Comparison of ENCODE assay signal across 24 cellular contexts in the genomic region with DNA sequence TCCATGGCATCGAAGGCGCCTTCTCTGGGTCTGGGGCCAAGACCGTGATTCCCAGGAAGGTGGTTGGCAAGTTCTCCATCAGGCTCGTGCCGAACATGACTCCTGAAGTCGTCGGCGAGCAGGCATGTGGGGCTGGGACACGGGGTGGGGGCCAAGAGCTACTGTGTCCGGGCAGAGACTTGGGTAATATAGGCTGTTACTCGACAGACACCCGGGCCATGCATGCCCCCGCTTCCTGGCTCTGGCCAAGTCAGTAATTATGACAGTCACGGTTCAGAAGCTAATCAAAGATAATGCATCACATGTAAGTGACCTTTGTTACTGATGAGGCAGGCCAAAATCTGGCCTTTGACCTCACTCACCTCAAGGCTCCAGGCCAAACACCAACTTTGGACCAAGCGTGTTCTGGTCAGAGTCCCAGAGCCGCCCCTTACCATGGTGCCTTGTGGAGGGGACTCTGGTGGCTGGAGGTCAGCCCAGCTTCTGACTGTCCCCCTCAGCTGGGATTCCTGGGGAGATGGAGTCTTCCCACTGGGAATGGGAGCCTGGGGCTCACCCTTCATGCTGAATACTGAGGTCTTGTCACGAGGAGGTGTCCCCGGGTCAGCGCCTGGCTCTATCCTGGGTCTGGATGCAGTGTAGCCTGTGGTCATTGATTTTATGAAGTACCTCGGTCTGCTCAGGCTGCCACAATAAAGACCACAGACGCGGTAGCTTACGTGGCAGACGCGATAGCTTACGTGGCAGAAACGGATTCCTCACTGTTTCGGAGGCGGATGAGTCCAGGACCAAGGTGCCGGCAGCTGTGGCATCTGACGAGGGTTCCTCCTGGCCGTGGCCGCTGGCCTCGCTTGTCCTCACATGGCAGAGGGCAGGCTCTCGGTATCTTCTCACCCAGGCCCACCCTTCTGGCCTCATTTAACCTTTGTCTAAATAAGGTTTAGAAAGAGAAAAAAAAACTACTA. TPM values are rescaled to one million over a fixed set of nuclear protein-coding genes. Genes with fewer than 3 reads are reported as not detected.
DNase-seq lines count a peak whose midpoint lies in the region; ATAC-seq, FAIRE-seq and TF ChIP-seq lines count a peak whose summit lies in the region.
"Had no signal": no experiment of that assay in that cellular context is flagged by ENCODE, and none has a peak within 500 bp of the region (broad histone marks: within the 10 kb centered on the region; RNA-seq: fewer than 3 reads in every experiment).

No MANE protein-coding gene starts in this region.

- intact Hi-C loops in GM12878 (cut with micrococcal nuclease; ENCODE audit: unreplicated experiment) = no loop called here

- H3K27me3 Mint-ChIP-seq in activated CD8-positive, alpha-beta memory T cell treated with anti-CD3 and anti-CD28 coated beads, Interleukin-2, amount 10 ng/mL, durations not matched to agents 7 days and 5 days = no peaks in the 10 kb centered on the region

- no peak overlapping the region for H3K27ac Mint-ChIP-seq in activated CD8-positive, alpha-beta memory T cell treated with anti-CD3 and anti-CD28 coated beads, Interleukin-2, amount 10 ng/mL, durations not matched to agents 7 days and 5 days
- H3K27ac Mint-ChIP-seq: CD8-positive, alpha-beta T cell had no signal

- peak; percentile 40; the same call in 1 of the 2 replicates for TF ChIP-seq POLR2A in GM12878 (IDR thresholded peaks at IDR 0.05; ENCODE audit: low read depth, low read length)

- no peak for TF ChIP-seq RAD21 in GM12878 (IDR thresholded peaks at IDR 0.05; ENCODE audit: insufficient read depth, low read depth, low read length)

- POLR2A ChIA-PET in GM12878 (lab: Charles Lee) = no interaction called here

- no peak overlapping the region for H3K27ac ChIP-seq in GM12878 (ENCODE audit: control insufficient read depth, insufficient read depth)
- H3K27ac ChIP-seq in temporal lobe (ENCODE audit: low read depth, low read length) = peak overlapping the region; percentile 99
- H3K27ac ChIP-seq: 22Rv1; BLaER1 treated with 17β-estradiol and CSF1 and Interleukin-3, amounts not matched to agents 10 nM and 100 nM had no signal

- ATAC-seq in activated CD8-positive, alpha-beta memory T cell treated with anti-CD3 and anti-CD28 coated beads, Interleukin-2, amount 10 ng/mL, durations not matched to agents 7 days and 5 days = no peak
- no peak for ATAC-seq in GM12878
- ATAC-seq: CD8-positive, alpha-beta T cell; K562 had no signal

- TF ChIP-seq EP300 in GM12878 (IDR thresholded peaks at IDR 0.05; ENCODE audit: borderline replicate concordance in 1 of 2, control insufficient read depth in 1 of 2, low read depth in 2 of 2, low read length in 2 of 2) = no peak

- no peaks in the 10 kb centered on the region for H3K79me2 ChIP-seq in GM12878 (ENCODE audit: control insufficient read depth, insufficient read depth, low read length)

- no TSS peak for BruUV-seq in GM12878 (replicated peaks; lab: Mats Ljungman, UMichigan)

- H3K4me2 ChIP-seq in GM12878 (ENCODE audit: control insufficient read depth, insufficient read depth) = no peak overlapping the region
- H3K4me2 ChIP-seq: BLaER1 treated with 17β-estradiol and CSF1 and Interleukin-3, amounts not matched to agents 10 nM and 100 nM had no signal

- H3K9me3 Mint-ChIP-seq in activated CD8-positive, alpha-beta memory T cell treated with anti-CD3 and anti-CD28 coated beads, Interleukin-2, amount 10 ng/mL, durations not matched to agents 7 days and 5 days (ENCODE audit: low read depth) = no peaks in the 10 kb centered on the region
- H3K9me3 Mint-ChIP-seq: CD8-positive, alpha-beta T cell had no signal

- no peak for FAIRE-seq in GM12878 (lab: Jason Lieb, UNC)
- FAIRE-seq: H1, K562 had no signal

- peak; percentile 28 for DNase-seq in activated CD8-positive, alpha-beta memory T cell treated with anti-CD3 and anti-CD28 coated beads, Interleukin-2, amount 50 U/mL, for 48 hours
- DNase-seq in activated CD8-positive, alpha-beta memory T cell treated with anti-CD3 and anti-CD28 coated beads, Interleukin-2, amount 10 ng/mL, durations not matched to agents 7 days and 5 days = no peak
- DNase-seq in GM12878 (ENCODE audit: low read depth, low spot score) (no peak), mesenteric fat pad (ENCODE audit: low spot score) (peak; percentile 81), BE2C (no peak), NK-92 (lab: John Stamatoyannopoulos, UW; ENCODE audit: unreplicated experiment) (no peak), COLO668 (lab: John Stamatoyannopoulos, UW; ENCODE audit: unreplicated experiment) (no peak)
- DNase-seq: ACHN; CD8-positive, alpha-beta T cell; EL; GF-D8; MG63; NCI-H1694 treated with DMSO at 0.1 percent for 48 hours; NCI-H2081 treated with DMSO at 0.1 percent for 48 hours; NCI-H2171 treated with DMSO at 0.1 percent for 48 hours; NCI-H526; OCI-M1; Right ventricle myocardium superior had no signal

- CTCF ChIA-PET in activated CD8-positive, alpha-beta memory T cell treated with anti-CD3 and anti-CD28 coated beads, Interleukin-2, amount 10 ng/mL, durations not matched to agents 7 days and 5 days (lab: Charles Lee) = no interaction called here
- CTCF ChIA-PET in GM12878 (lab: Yijun Ruan, JAX) = no interaction called here

- H3K27me3 ChIP-seq in GM12878 (replicated peaks in 1 of 2; ENCODE audit: control insufficient read depth in 2 of 2, insufficient read depth in 2 of 2, low read length in 1 of 2) = no peaks in the 10 kb centered on the region
- no peaks in the 10 kb centered on the region for H3K27me3 ChIP-seq in BE2C
- H3K27me3 ChIP-seq: BLaER1 treated with 17β-estradiol and CSF1 and Interleukin-3, amounts not matched to agents 10 nM and 100 nM; MG63 had no signal

- H3K4me1 ChIP-seq in GM12878 (ENCODE audit: control insufficient read depth, insufficient read depth, low read length) (no peaks in the 10 kb centered on the region), BE2C (no peaks in the 10 kb centered on the region)
- H3K4me1 ChIP-seq: BLaER1 treated with 17β-estradiol and CSF1 and Interleukin-3, amounts not matched to agents 10 nM and 100 nM had no signal

- peaks cover 39% of the 10 kb centered on the region for H3K36me3 Mint-ChIP-seq in activated CD8-positive, alpha-beta memory T cell treated with anti-CD3 and anti-CD28 coated beads, Interleukin-2, amount 10 ng/mL, durations not matched to agents 7 days and 5 days

- H3K4me1 Mint-ChIP-seq in activated CD8-positive, alpha-beta memory T cell treated with anti-CD3 and anti-CD28 coated beads, Interleukin-2, amount 10 ng/mL, durations not matched to agents 7 days and 5 days = no peaks in the 10 kb centered on the region

- no peaks in the 10 kb centered on the region; the same call in 1 of the 2 replicates for H4K20me1 ChIP-seq in GM12878 (ENCODE audit: control insufficient read depth, insufficient read depth)

- H2AFZ ChIP-seq in GM12878 (ENCODE audit: control insufficient read depth, low read depth, low read length) = no peak overlapping the region

- H3K4me3 Mint-ChIP-seq in activated CD8-positive, alpha-beta memory T cell treated with anti-CD3 and anti-CD28 coated beads, Interleukin-2, amount 10 ng/mL, durations not matched to agents 7 days and 5 days = no peak overlapping the region
- H3K4me3 Mint-ChIP-seq: CD8-positive, alpha-beta T cell had no signal

- H3K9me3 ChIP-seq in GM12878 (replicated peaks; ENCODE audit: control insufficient read depth, insufficient read depth, low read length) = no peaks in the 10 kb centered on the region
- H3K9me3 ChIP-seq in BE2C = no peaks in the 10 kb centered on the region
- H3K9me3 ChIP-seq: BLaER1 treated with 17β-estradiol and CSF1 and Interleukin-3, amounts not matched to agents 10 nM and 100 nM; MG63 had no signal

- peaks cover 46 to 56% of the 10 kb centered on the region in 2 experiments for H3K36me3 ChIP-seq in GM12878 (ENCODE audit: control insufficient read depth in 2 of 2, insufficient read depth in 2 of 2, low read length in 1 of 2)
- no peaks in the 10 kb centered on the region for H3K36me3 ChIP-seq in BE2C

- in situ Hi-C loops in GM12878 (cut with MboI) = no loop called here

- H3K4me3 ChIP-seq in GM12878 = no peak overlapping the region
- no peak overlapping the region for H3K4me3 ChIP-seq in BE2C (ENCODE audit: low read depth, low read length)
- H3K4me3 ChIP-seq: BLaER1 treated with 17β-estradiol and CSF1 and Interleukin-3, amounts not matched to agents 10 nM and 100 nM; K562; MG63 had no signal

- 97% methylated on average over 35 of the region's 35 CpGs for WGBS in GM12878 (ENCODE audit: insufficient coverage, insufficient replicate concordance, low lambda C conversion rate, missing lambda C conversion rate)

- RAD21 ChIA-PET in GM12878 (lab: Charles Lee; ENCODE audit: unreplicated experiment) = no interaction called here

- SMC1A ChIA-PET in GM12878 (lab: Charles Lee; ENCODE audit: uncharacterized antibody, unreplicated experiment) = interaction anchor here (0.5 kb wide), 1 partner anchor 602 kb away, joined by 3 read pairs; no protein-coding TSS in a partner anchor

- no peak overlapping the region for H3K9ac ChIP-seq in GM12878 (ENCODE audit: control insufficient read depth, insufficient read depth, low read length)
- H3K9ac ChIP-seq: BLaER1 treated with 17β-estradiol and CSF1 and Interleukin-3, amounts not matched to agents 10 nM and 100 nM had no signal

- no peak for TF ChIP-seq CTCF in GM12878 (IDR thresholded peaks at IDR 0.05 in 2 of 3, conservative IDR thresholded peaks at IDR 0.05 in 1 of 3; ENCODE audit: control insufficient read depth in 2 of 3, extremely low read depth in 1 of 3, insufficient read depth in 1 of 3, low read depth in 3 of 3, low read length in 3 of 3)
- no peak for TF ChIP-seq CTCF in BE2C (IDR thresholded peaks at IDR 0.05; ENCODE audit: low read depth, low read length)

RNA-seq across cellular contexts. Expression of a gene that starts 17.7 kb away (rescaled TPM):
- under 1 TPM in 1 of 2 experiments, not detected in 1; 0.28 TPM for total RNA-seq in activated CD8-positive, alpha-beta memory T cell treated with anti-CD3 and anti-CD28 coated beads, Interleukin-2, amount 10 ng/mL, durations not matched to agents 7 days and 5 days
- 0.39 TPM in 1 of 2 replicates, not detected in the other for total RNA-seq in GM12878 (2013; cell fraction: nucleolus; rRNA removed)
- total RNA-seq in GM12878 (2014; rRNA removed) (not detected in 2 replicates), GM12878 (2014; rRNA removed; fragmentation: Illumina TruSeq; extraction: Trizol) (not detected in 2 replicates), GM12878 (2021) (not detected in 2 replicates), mesenteric fat pad (not detected), temporal lobe (0.49 TPM)
- polyA plus RNA-seq in GM12878 (2011; ENCODE audit: low read depth) = not detected
- polyA plus RNA-seq in GM12878 (2011; rRNA removed) (not detected in 2 replicates), GM12878 (2014; fragmentation: Illumina TruSeq; extraction: Trizol) (0.04 TPM in 1 of 2 replicates, not detected in the other), GM12878 (2014; fragmentation: Nextera tagmentation; extraction: Ambion mirVana) (not detected), GM12878 (2014; rRNA removed) (not detected in 2 replicates), GM12878 (2016; fragmentation: Nextera tagmentation; extraction: Ambion mirVana) (under 1 TPM in 1 of 2 experiments, not detected in 1; 0.05 TPM)
- 0.09 TPM in 1 of 2 replicates, not detected in the other for polyA plus RNA-seq in GM12878 (2011; cell fraction: cytosol; rRNA removed)
- 0.28 and 0.42 TPM in 2 replicates for polyA plus RNA-seq in GM12878 (2011; cell fraction: nucleus; rRNA removed)
- polyA plus RNA-seq in GM12878 (2012) = 0.03 and 0.11 TPM in 2 replicates
- polyA minus RNA-seq in GM12878 (2011; rRNA and poly(A)+ RNA removed) = not detected in 2 replicates
- not detected in 2 replicates for polyA minus RNA-seq in GM12878 (2011; cell fraction: cytosol; rRNA and poly(A)+ RNA removed)
- not detected in 2 replicates for polyA minus RNA-seq in GM12878 (2011; cell fraction: nucleus; rRNA and poly(A)+ RNA removed)
- not detected for polyA plus RNA-seq in BE2C (2012; ENCODE audit: insufficient read depth, insufficient read length, low read depth)
- total RNA-seq: H1, K562, LHCN-M2, Right ventricle myocardium superior had no signal
- polyA plus RNA-seq: K562 had no signal

RNA-seq across cellular contexts. Expression of a gene that starts 20.4 kb away (rescaled TPM):
- total RNA-seq in activated CD8-positive, alpha-beta memory T cell treated with anti-CD3 and anti-CD28 coated beads, Interleukin-2, amount 10 ng/mL, durations not matched to agents 7 days and 5 days = 100 to 1,000 TPM; 141 to 176 TPM
- 144 and 166 TPM in 2 replicates for total RNA-seq in GM12878 (2013; cell fraction: nucleolus; rRNA removed)
- 104 and 109 TPM in 2 replicates for total RNA-seq in GM12878 (2014; rRNA removed)
- total RNA-seq in GM12878 (2014; rRNA removed; fragmentation: Illumina TruSeq; extraction: Trizol) = 70.8 and 75.5 TPM in 2 replicates
- total RNA-seq in GM12878 (2021) = 174 and 181 TPM in 2 replicates
- polyA plus RNA-seq in GM12878 (2011; ENCODE audit: low read depth) = 125 TPM
- 177 and 181 TPM in 2 replicates for polyA plus RNA-seq in GM12878 (2011; rRNA removed)
- 185 and 186 TPM in 2 replicates for polyA plus RNA-seq in GM12878 (2011; cell fraction: cytosol; rRNA removed)
- polyA plus RNA-seq in GM12878 (2011; cell fraction: nucleus; rRNA removed) = 124 and 184 TPM in 2 replicates
- polyA plus RNA-seq in GM12878 (2012) = 134 and 144 TPM in 2 replicates
- polyA plus RNA-seq in GM12878 (2014; fragmentation: Illumina TruSeq; extraction: Trizol) = 196 and 205 TPM in 2 replicates
- polyA plus RNA-seq in GM12878 (2014; fragmentation: Nextera tagmentation; extraction: Ambion mirVana) = 100 to 1,000 TPM in 1 of 2 experiments, 10 to 100 TPM in 1; 63.5 to 101 TPM
- polyA plus RNA-seq in GM12878 (2014; rRNA removed) = 128 and 136 TPM in 2 replicates
- polyA plus RNA-seq in GM12878 (2016; fragmentation: Nextera tagmentation; extraction: Ambion mirVana) = 100 to 1,000 TPM; 196 to 213 TPM
- 167 and 190 TPM in 2 replicates for polyA minus RNA-seq in GM12878 (2011; rRNA and poly(A)+ RNA removed)
- polyA minus RNA-seq in GM12878 (2011; cell fraction: cytosol; rRNA and poly(A)+ RNA removed) = 64.7 and 79.8 TPM in 2 replicates
- 66.1 and 137 TPM in 2 replicates for polyA minus RNA-seq in GM12878 (2011; cell fraction: nucleus; rRNA and poly(A)+ RNA removed)
- 164 TPM for total RNA-seq in mesenteric fat pad
- total RNA-seq in temporal lobe = 35.7 TPM
- polyA plus RNA-seq in BE2C (2012; ENCODE audit: insufficient read depth, insufficient read length, low read depth) = 30.1 TPM

RNA-seq across cellular contexts. Expression of a gene that starts 59.4 kb away (rescaled TPM):
- not detected for total RNA-seq in activated CD8-positive, alpha-beta memory T cell treated with anti-CD3 and anti-CD28 coated beads, Interleukin-2, amount 10 ng/mL, durations not matched to agents 7 days and 5 days
- not detected in 2 replicates for total RNA-seq in GM12878 (2013; cell fraction: nucleolus; rRNA removed)
- total RNA-seq in GM12878 (2014; rRNA removed) (not detected in 2 replicates), GM12878 (2014; rRNA removed; fragmentation: Illumina TruSeq; extraction: Trizol) (not detected in 2 replicates), GM12878 (2021) (not detected in 2 replicates), mesenteric fat pad (not detected), temporal lobe (5.2 TPM)
- polyA plus RNA-seq in GM12878 (2011; ENCODE audit: low read depth) = not detected
- polyA plus RNA-seq in GM12878 (2011; rRNA removed) (not detected in 2 replicates), GM12878 (2014; fragmentation: Illumina TruSeq; extraction: Trizol) (not detected in 2 replicates), GM12878 (2014; fragmentation: Nextera tagmentation; extraction: Ambion mirVana) (not detected), GM12878 (2014; rRNA removed) (not detected in 2 replicates), GM12878 (2016; fragmentation: Nextera tagmentation; extraction: Ambion mirVana) (not detected)
- not detected in 2 replicates for polyA plus RNA-seq in GM12878 (2011; cell fraction: cytosol; rRNA removed)
- not detected in 2 replicates for polyA plus RNA-seq in GM12878 (2011; cell fraction: nucleus; rRNA removed)
- polyA plus RNA-seq in GM12878 (2012) = not detected in 2 replicates
- not detected in 2 replicates for polyA minus RNA-seq in GM12878 (2011; rRNA and poly(A)+ RNA removed)
- polyA minus RNA-seq in GM12878 (2011; cell fraction: cytosol; rRNA and poly(A)+ RNA removed) = not detected in 2 replicates
- polyA minus RNA-seq in GM12878 (2011; cell fraction: nucleus; rRNA and poly(A)+ RNA removed) = not detected in 2 replicates
- not detected for polyA plus RNA-seq in BE2C (2012; ENCODE audit: insufficient read depth, insufficient read length, low read depth)
- total RNA-seq: CD8-positive, alpha-beta T cell; H1; LHCN-M2 had no signal

Comparison
In these comparisons a context has a peak if more than half of its experiments do, and no peak if none do; other contexts are left out.
1. DNase-seq: peak in activated CD8-positive, alpha-beta memory T cell treated with anti-CD3 and anti-CD28 coated beads, Interleukin-2, amount 50 U/mL, for 48 hours (single experiment) and mesenteric fat pad (single experiment); none in activated CD8-positive, alpha-beta memory T cell treated with anti-CD3 and anti-CD28 coated beads, Interleukin-2, amount 10 ng/mL, durations not matched to agents 7 days and 5 days (single experiment), GM12878 (single experiment), BE2C (single experiment), NK-92 (single experiment) and COLO668 (single experiment).